Comparison of ENCODE assay signal across 27 cellular contexts in the genomic region with DNA sequence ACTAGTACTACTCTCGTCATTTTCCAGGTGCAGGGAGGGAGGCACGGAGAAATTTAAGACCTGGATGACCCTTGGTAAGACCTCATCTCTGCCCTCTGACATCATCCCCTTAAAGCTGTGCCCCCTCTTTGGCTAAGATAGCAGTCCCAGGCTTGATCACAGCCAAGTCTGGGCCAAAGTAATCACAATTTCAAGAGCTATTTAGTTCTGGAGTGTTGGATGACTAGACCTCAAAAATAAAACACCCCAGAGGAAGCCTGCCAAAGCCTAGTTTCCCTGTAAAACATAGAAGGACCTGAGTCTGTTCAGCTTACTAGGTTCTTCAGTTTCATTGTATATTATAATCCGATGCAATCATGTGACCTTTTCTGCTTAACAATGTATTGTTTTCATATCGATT.
"Had no signal": no experiment of that assay in that cellular context is flagged by ENCODE, and none has a peak within 500 bp of the region (broad histone marks: within the 10 kb centered on the region; RNA-seq: fewer than 3 reads in every experiment).

No MANE protein-coding gene starts in this region.

- H3K4me2 ChIP-seq: hepatocyte had no signal

- H3K27me3 Mint-ChIP-seq: activated CD4-positive, alpha-beta memory T cell treated with anti-CD3 and anti-CD28 coated beads, Interleukin-2, amount 10 ng/mL, durations not matched to agents 7 days and 5 days; activated CD4-positive, alpha-beta T cell treated with anti-CD3 and anti-CD28 coated beads for 36 hours; activated CD4-positive, alpha-beta T cell treated with anti-CD3 and anti-CD28 coated beads, Interleukin-2, amount 10 ng/mL, durations not matched to agents 7 days and 5 days; activated naive CD4-positive, alpha-beta T cell treated with anti-CD3 and anti-CD28 coated beads, Interleukin-2, amount 10 ng/mL, durations not matched to agents 7 days and 5 days; activated naive CD8-positive, alpha-beta T cell had no signal

- DNase-seq: activated CD4-positive, alpha-beta memory T cell treated with anti-CD3 and anti-CD28 coated beads, Interleukin-2, amount 10 ng/mL, durations not matched to agents 7 days and 5 days; activated CD4-positive, alpha-beta T cell treated with anti-CD3 and anti-CD28 coated beads for 36 hours; activated CD4-positive, alpha-beta T cell treated with anti-CD3 and anti-CD28 coated beads, Interleukin-2, amount 10 ng/mL, durations not matched to agents 7 days and 5 days; activated CD4-positive, alpha-beta T cell treated with anti-CD3 and anti-CD28 coated beads, Interleukin-2, amount 50 U/mL, for 4 hours; activated CD4-positive, CD25-positive, alpha-beta regulatory T cell; activated CD4-positive, CD25-positive, alpha-beta regulatory T cell treated with anti-CD3 and anti-CD28 coated beads, Interleukin-2, amount 50 U/mL, for 72 hours; activated CD8-positive, alpha-beta memory T cell treated with anti-CD3 and anti-CD28 coated beads, Interleukin-2, amount 50 U/mL, for 48 hours; activated gamma-delta T cell; activated naive CD4-positive, alpha-beta T cell; activated naive CD4-positive, alpha-beta T cell treated with anti-CD3 and anti-CD28 coated beads, Interleukin-2, amount 10 ng/mL, durations not matched to agents 7 days and 5 days; activated T-cell treated with anti-CD3 and anti-CD28 coated beads for 4 hours; activated T-cell treated with anti-CD3 and anti-CD28 coated beads, Interleukin-2, amount 50 U/mL, for 24 hours; activated T-cell treated with anti-CD3 and anti-CD28 coated beads, Interleukin-2, amount 50 U/mL, for 72 hours; anterior cingulate cortex; central memory CD4-positive, alpha-beta T cell; cerebellar nuclear complex; colonic mucosa; effector CD8-positive, alpha-beta T cell; esophagus squamous epithelium; foreskin melanocyte; heart right ventricle; T-helper 2 cell had no signal

- ATAC-seq: activated CD4-positive, alpha-beta T cell treated with anti-CD3 and anti-CD28 coated beads for 36 hours; activated T-cell treated with anti-CD3 and anti-CD28 coated beads, Interleukin-2, amount 50 U/mL, for 72 hours; body of pancreas; gastroesophageal sphincter; heart right ventricle had no signal

- H2AFZ ChIP-seq: hepatocyte had no signal

- H3K4me3 ChIP-seq: body of pancreas, colonic mucosa, esophagus squamous epithelium, gastroesophageal sphincter, heart right ventricle, hepatocyte had no signal

- H3K27me3 ChIP-seq: body of pancreas, colonic mucosa, esophagus squamous epithelium, gastroesophageal sphincter, heart right ventricle, hepatocyte had no signal

- H3K27ac ChIP-seq: body of pancreas, colonic mucosa, epithelial cell of prostate, esophagus squamous epithelium, gastroesophageal sphincter, heart right ventricle, hepatocyte had no signal

- H3K9me3 ChIP-seq: body of pancreas, colonic mucosa, esophagus squamous epithelium, gastroesophageal sphincter had no signal

- H3K36me3 ChIP-seq: colonic mucosa, esophagus squamous epithelium, gastroesophageal sphincter, heart right ventricle had no signal

- H3K36me3 Mint-ChIP-seq: activated naive CD4-positive, alpha-beta T cell treated with anti-CD3 and anti-CD28 coated beads, Interleukin-2, amount 10 ng/mL, durations not matched to agents 7 days and 5 days; activated naive CD8-positive, alpha-beta T cell had no signal

- H3K4me1 Mint-ChIP-seq: activated CD4-positive, alpha-beta memory T cell treated with anti-CD3 and anti-CD28 coated beads, Interleukin-2, amount 10 ng/mL, durations not matched to agents 7 days and 5 days; activated CD4-positive, alpha-beta T cell treated with anti-CD3 and anti-CD28 coated beads for 36 hours; activated CD4-positive, alpha-beta T cell treated with anti-CD3 and anti-CD28 coated beads, Interleukin-2, amount 10 ng/mL, durations not matched to agents 7 days and 5 days; activated naive CD4-positive, alpha-beta T cell treated with anti-CD3 and anti-CD28 coated beads, Interleukin-2, amount 10 ng/mL, durations not matched to agents 7 days and 5 days had no signal

- H3K79me2 ChIP-seq: hepatocyte had no signal

- H3K4me3 Mint-ChIP-seq: activated CD4-positive, alpha-beta memory T cell treated with anti-CD3 and anti-CD28 coated beads, Interleukin-2, amount 10 ng/mL, durations not matched to agents 7 days and 5 days; activated CD4-positive, alpha-beta T cell treated with anti-CD3 and anti-CD28 coated beads for 36 hours; activated CD4-positive, alpha-beta T cell treated with anti-CD3 and anti-CD28 coated beads, Interleukin-2, amount 10 ng/mL, durations not matched to agents 7 days and 5 days; activated naive CD4-positive, alpha-beta T cell treated with anti-CD3 and anti-CD28 coated beads, Interleukin-2, amount 10 ng/mL, durations not matched to agents 7 days and 5 days; activated naive CD8-positive, alpha-beta T cell; activated T-cell treated with anti-CD3 and anti-CD28 coated beads, Interleukin-2, amount 50 U/mL, for 24 hours; activated T-cell treated with anti-CD3 and anti-CD28 coated beads, Interleukin-2, amount 50 U/mL, for 72 hours had no signal

- H3K4me1 ChIP-seq: body of pancreas, colonic mucosa, esophagus squamous epithelium, gastroesophageal sphincter, heart right ventricle had no signal

- H3K27ac Mint-ChIP-seq: activated CD4-positive, alpha-beta memory T cell treated with anti-CD3 and anti-CD28 coated beads, Interleukin-2, amount 10 ng/mL, durations not matched to agents 7 days and 5 days; activated CD4-positive, alpha-beta T cell treated with anti-CD3 and anti-CD28 coated beads for 36 hours; activated CD4-positive, alpha-beta T cell treated with anti-CD3 and anti-CD28 coated beads, Interleukin-2, amount 10 ng/mL, durations not matched to agents 7 days and 5 days; activated naive CD4-positive, alpha-beta T cell treated with anti-CD3 and anti-CD28 coated beads, Interleukin-2, amount 10 ng/mL, durations not matched to agents 7 days and 5 days; activated naive CD8-positive, alpha-beta T cell; activated T-cell treated with anti-CD3 and anti-CD28 coated beads, Interleukin-2, amount 50 U/mL, for 24 hours; activated T-cell treated with anti-CD3 and anti-CD28 coated beads, Interleukin-2, amount 50 U/mL, for 72 hours had no signal
